Comparison of ENCODE assay signal across 9 cellular contexts in genomic region chr3:44712455-44713075, GRCh38. TPM values are rescaled to one million over a fixed set of nuclear protein-coding genes. Genes with fewer than 3 reads are reported as not detected.
A peak's percentile ranks its signal among the peaks of the same experiment; 100 is the strongest.
DNase-seq lines count a peak whose midpoint lies in the region; ATAC-seq and TF ChIP-seq lines count a peak whose summit lies in the region.
"Had no signal": no experiment of that assay in that cellular context is flagged by ENCODE, and none has a peak within 500 bp of the region (broad histone marks: within the 10 kb centered on the region; RNA-seq: fewer than 3 reads in every experiment).

Gene ZNF502, plus strand, starts transcription at chr3:44712660. Its CDS starts 7,602 bp downstream, at chr3:44720262.

- ATAC-seq in omental fat pad (ENCODE audit: low FRiP score), result peak; percentile 91

- WGBS in suprapubic skin, result under 1% methylated on average over 31 of the region's 36 CpGs

- H3K4me1 ChIP-seq in HEK293 (ENCODE audit: control insufficient read depth, insufficient read depth, low read length), result no peaks in the 10 kb centered on the region
- H3K4me1 ChIP-seq in suprapubic skin, result peaks cover 5% of the 10 kb centered on the region
- H3K4me1 ChIP-seq: BLaER1 treated with 17β-estradiol and CSF1 and Interleukin-3, amounts not matched to agents 10 nM and 100 nM had no signal

- peaks cover 7% of the 10 kb centered on the region for H3K9me3 Mint-ChIP-seq in glutamatergic neuron (ENCODE audit: unreplicated experiment)

- no peaks in the 10 kb centered on the region for H3K9me3 ChIP-seq in HEK293 (ENCODE audit: control insufficient read depth, insufficient read depth, low read depth, low read length)
- H3K9me3 ChIP-seq in suprapubic skin, result no peaks in the 10 kb centered on the region

- H3K4me3 Mint-ChIP-seq in glutamatergic neuron (ENCODE audit: unreplicated experiment), result peak within 1 kb of the TSS; percentile 68

- peak; percentile 60 for TF ChIP-seq CTCF in 22Rv1 (IDR thresholded peaks at IDR 0.05)
- no peak for TF ChIP-seq CTCF in HEK293 (tag by site-specific recombination; IDR thresholded peaks at IDR 0.05)
- no peak for TF ChIP-seq CTCF in glutamatergic neuron (IDR thresholded peaks at IDR 0.05; ENCODE audit: partially characterized antibody, unreplicated experiment)
- TF ChIP-seq CTCF in omental fat pad (IDR thresholded peaks at IDR 0.05), result peak in 1 of 3 donors; percentile 6
- peak; percentile 16 to 29 for TF ChIP-seq CTCF in suprapubic skin (IDR thresholded peaks at IDR 0.05)

- H3K27ac ChIP-seq in 22Rv1, result peak within 1 kb of the TSS; percentile 48
- H3K27ac ChIP-seq in HEK293 (ENCODE audit: extremely low read depth, low read depth, low read length), result no peak within 1 kb of the TSS
- peak within 1 kb of the TSS; percentile 38 for H3K27ac ChIP-seq in suprapubic skin
- H3K27ac ChIP-seq: BLaER1 treated with 17β-estradiol and CSF1 and Interleukin-3, amounts not matched to agents 10 nM and 100 nM had no signal

- peaks cover 3% of the 10 kb centered on the region for H3K27me3 Mint-ChIP-seq in glutamatergic neuron (ENCODE audit: unreplicated experiment)

- H3K27me3 ChIP-seq in suprapubic skin, result peaks cover 16% of the 10 kb centered on the region
- H3K27me3 ChIP-seq: BLaER1 treated with 17β-estradiol and CSF1 and Interleukin-3, amounts not matched to agents 10 nM and 100 nM had no signal

- peak within 1 kb of the TSS; percentile 82 for H3K4me3 ChIP-seq in HEK293 (ENCODE audit: low read depth, low read length)
- peak within 1 kb of the TSS; percentile 90 for H3K4me3 ChIP-seq in suprapubic skin
- H3K4me3 ChIP-seq: BLaER1 treated with 17β-estradiol and CSF1 and Interleukin-3, amounts not matched to agents 10 nM and 100 nM had no signal

- H3K36me3 Mint-ChIP-seq in glutamatergic neuron (ENCODE audit: unreplicated experiment), result no peaks in the 10 kb centered on the region

- CTCF ChIA-PET in HEK293 (lab: Yijun Ruan, JAX), result interaction anchor here (1.1 kb wide), 1 partner anchor 17 kb away, joined by 3 read pairs; the partner anchor contains the start of gene ZNF501

- POLR2A ChIA-PET in HEK293 (lab: Yijun Ruan, JAX), result interaction anchor here (0.8 to 2.1 kb wide), 6 partner anchors 9 to 202 kb away, joined by 3 to 26 read pairs (median 5); partner anchors contain the start of genes KIAA1143, KIF15, ZNF35 and ZNF501

- H3K4me1 Mint-ChIP-seq in glutamatergic neuron (ENCODE audit: low read depth, unreplicated experiment), result no peaks in the 10 kb centered on the region

- peaks cover 0 to 3% of the 10 kb centered on the region in 2 experiments; a peak in 1 of 3 replicates for H3K36me3 ChIP-seq in HEK293 (ENCODE audit: control insufficient read depth in 2 of 2, insufficient read depth in 1 of 2, low read length in 2 of 2)
- H3K36me3 ChIP-seq in suprapubic skin, result peaks cover 5% of the 10 kb centered on the region
- H3K36me3 ChIP-seq: BLaER1 treated with 17β-estradiol and CSF1 and Interleukin-3, amounts not matched to agents 10 nM and 100 nM had no signal

- no peak within 1 kb of the TSS for H3K27ac Mint-ChIP-seq in glutamatergic neuron (ENCODE audit: unreplicated experiment)

- DNase-seq in SK-N-DZ (ENCODE audit: low spot score) (peak; percentile 90), glutamatergic neuron (peak; percentile 23), omental fat pad (ENCODE audit: low spot score) (peak; percentile 64), suprapubic skin (ENCODE audit: low spot score in 2 of 2) (peak; percentile 86 to 87), RPMI8226 (no peak)
- peak; percentile 15 for DNase-seq in activated naive CD8-positive, alpha-beta T cell treated with anti-CD3 and anti-CD28 coated beads, Interleukin-2, amount 50 U/mL, for 16 hours (ENCODE audit: low read depth, low spot score)

- no peak for TF ChIP-seq EP300 in suprapubic skin (IDR thresholded peaks at IDR 0.05)

- no peak for TF ChIP-seq POLR2A in suprapubic skin (IDR thresholded peaks at IDR 0.05)

TF ChIP-seq in HEK293, 187 proteins besides CTCF, POLR2A, EP300 and RAD21 (continues in another document):
- no peak for TF ChIP-seq ZNF133 (tag by site-specific recombination; IDR thresholded peaks at IDR 0.05)
- no peak for TF ChIP-seq PBX3 (CRISPR knock-in tag; IDR thresholded peaks at IDR 0.05)
- TF ChIP-seq ZNF549 (tag by site-specific recombination; IDR thresholded peaks at IDR 0.05), result no peak
- TF ChIP-seq PRDM2 (tag by site-specific recombination; IDR thresholded peaks at IDR 0.05; ENCODE audit: borderline replicate concordance), result no peak
- no peak for TF ChIP-seq ZNF121 (tag by site-specific recombination; IDR thresholded peaks at IDR 0.05)
- no peak for TF ChIP-seq ZNF239 (tag by site-specific recombination; IDR thresholded peaks at IDR 0.05)
- TF ChIP-seq ZNF24 (tag by site-specific recombination; IDR thresholded peaks at IDR 0.05), result peak; percentile 74; the same call in 1 of the 2 replicates
- no peak for TF ChIP-seq ZNF146 (tag by site-specific recombination; IDR thresholded peaks at IDR 0.05)
- no peak for TF ChIP-seq ZNF692 (tag by site-specific recombination; IDR thresholded peaks at IDR 0.05)
- no peak for TF ChIP-seq ZNF155 (tag by site-specific recombination; IDR thresholded peaks at IDR 0.05)
- TF ChIP-seq SP2 (tag by site-specific recombination; IDR thresholded peaks at IDR 0.05), result peak; percentile 57

RNA-seq across cellular contexts. Expression of gene ZNF502, which starts in this region (rescaled TPM):
- polyA plus RNA-seq in SK-N-DZ (2014; cell fraction: cytosol; rRNA removed), result 7.2 and 8.7 TPM in 2 replicates
- polyA plus RNA-seq in SK-N-DZ (2014; cell fraction: nucleus; rRNA removed), result 6.5 and 9.3 TPM in 2 replicates
- total RNA-seq in glutamatergic neuron (ENCODE audit: unreplicated experiment), result 0.32 TPM
- 1 to 10 TPM; 3.3 to 7.3 (median 6.0) TPM for total RNA-seq in omental fat pad
- 1 to 10 TPM; 3.2 to 5.7 (median 4.6) TPM for total RNA-seq in suprapubic skin

Comparison
In these comparisons a context has a peak if more than half of its experiments do, and no peak if none do; other contexts are left out.
1. Peak in DNase-seq in glutamatergic neuron; RNA of the gene not detected or under 1 TPM.
2. CTCF ChIP-seq: peak in 22Rv1 (single experiment) and suprapubic skin (2 of 2); none in HEK293 (single experiment) and glutamatergic neuron (single experiment).